Comparison of ENCODE assay signal across 8 cellular contexts in the genomic region with DNA sequence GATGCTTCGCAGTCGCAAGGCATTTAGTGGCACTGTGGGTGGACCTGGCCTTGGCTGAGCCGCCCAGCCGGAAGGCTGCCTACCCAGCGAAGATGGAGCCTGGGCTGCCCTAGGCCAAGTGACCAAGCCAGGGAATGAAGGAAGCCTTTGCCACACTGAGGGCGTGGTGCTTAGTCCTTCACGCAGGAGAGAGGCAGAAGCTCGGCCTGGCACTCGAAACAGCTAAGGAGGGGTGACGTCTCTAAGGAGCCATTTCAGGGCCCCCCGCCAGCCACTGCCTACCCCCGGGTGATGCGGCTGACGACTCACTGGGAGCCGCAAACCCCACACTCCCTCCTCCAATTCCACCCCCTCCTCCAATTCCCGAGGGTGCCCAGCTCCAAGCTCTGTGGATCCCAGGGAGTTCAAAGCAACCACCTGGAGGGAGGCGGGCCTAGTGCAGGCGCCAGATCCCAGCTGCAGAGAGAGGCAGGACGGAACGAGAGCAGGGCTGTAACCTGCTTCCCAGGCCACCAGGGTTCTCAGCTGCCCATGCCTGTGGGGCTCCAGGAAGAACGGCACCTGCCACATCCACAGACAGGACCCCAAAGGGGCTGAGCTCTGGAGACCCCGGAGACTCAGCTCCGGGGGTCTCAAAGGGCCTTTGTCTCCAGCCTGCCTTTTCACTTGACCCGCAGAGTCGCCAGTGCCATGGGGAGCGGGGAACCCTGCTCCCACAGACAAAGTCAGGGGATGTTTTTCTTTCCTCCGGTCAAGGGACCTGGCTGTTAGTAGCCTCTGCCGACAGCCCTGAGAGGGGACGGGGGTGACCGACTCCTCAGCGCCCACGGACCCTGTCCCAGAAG.
DNase-seq lines count a peak whose midpoint lies in the region; ATAC-seq and TF ChIP-seq lines count a peak whose summit lies in the region.

No MANE protein-coding gene starts in this region.

- no peak overlapping the region for H3K4me3 ChIP-seq in mucosa of descending colon

- no peaks in the 10 kb centered on the region for H3K36me3 ChIP-seq in mucosa of descending colon (ENCODE audit: low read depth)

- peak overlapping the region; percentile 29 for H3K27ac Mint-ChIP-seq in central memory CD8-positive, alpha-beta T cell (ENCODE audit: low read depth)

- no peak for TF ChIP-seq CTCF in mucosa of descending colon (IDR thresholded peaks at IDR 0.05)

- peak overlapping the region; percentile 64 for H3K4me3 Mint-ChIP-seq in central memory CD8-positive, alpha-beta T cell

- peaks cover 17% of the 10 kb centered on the region for H3K4me1 ChIP-seq in mucosa of descending colon (ENCODE audit: low read depth)

- no peaks in the 10 kb centered on the region for H3K9me3 Mint-ChIP-seq in central memory CD8-positive, alpha-beta T cell

- H3K27me3 Mint-ChIP-seq in central memory CD8-positive, alpha-beta T cell, result no peaks in the 10 kb centered on the region

- H3K4me1 Mint-ChIP-seq in central memory CD8-positive, alpha-beta T cell, result peaks cover 10% of the 10 kb centered on the region

- H3K36me3 Mint-ChIP-seq in central memory CD8-positive, alpha-beta T cell (ENCODE audit: insufficient read depth), result peaks cover 3% of the 10 kb centered on the region

- H3K9me3 ChIP-seq in mucosa of descending colon, result no peaks in the 10 kb centered on the region

- no peak for ATAC-seq in central memory CD8-positive, alpha-beta T cell (replicated peaks; ENCODE audit: extremely low read depth, poor library complexity, severe bottlenecking)
- ATAC-seq in mucosa of descending colon, result peak; percentile 53
- no peak for ATAC-seq in HG03460 (IDR thresholded peaks at IDR 0.05; ENCODE audit: unreplicated experiment)

- intact Hi-C loops in mucosa of descending colon (cut with DNase I, micrococcal nuclease), result no loop called here

- peak; percentile 43 for DNase-seq in Daoy (ENCODE audit: low read depth)
- DNase-seq in NCI-H146 treated with DMSO at 0.1 percent for 48 hours (lab: John Stamatoyannopoulos, UW; ENCODE audit: unreplicated experiment), result peak; percentile 29
- no peak for DNase-seq in central memory CD8-positive, alpha-beta T cell (ENCODE audit: low spot score in 2 of 2)
- DNase-seq in mucosa of descending colon, result peak in 2 of 3 donors; percentile 39 to 50
- no peak for DNase-seq in amniotic stem cell (lab: John Stamatoyannopoulos, UW)
- DNase-seq in germinal center (ENCODE audit: low spot score), result no peak
- no peak for DNase-seq in SIG-M5 treated with dmso at 0.1 percent for 504 hours (lab: John Stamatoyannopoulos, UW; ENCODE audit: unreplicated experiment)

Comparison
In these comparisons a context has a peak if more than half of its experiments do, and no peak if none do; other contexts are left out.
1. DNase-seq: peak in Daoy (single experiment), NCI-H146 treated with DMSO at 0.1 percent for 48 hours (single experiment) and mucosa of descending colon (2 of 3); none in central memory CD8-positive, alpha-beta T cell (0 of 2), amniotic stem cell (single experiment), germinal center (single experiment) and SIG-M5 treated with dmso at 0.1 percent for 504 hours (single experiment).